In genomic region chr21:31205412-31205811, GRCh38 we compare ENCODE assay signal across 27 cellular contexts.
"Had no signal": no experiment of that assay in that cellular context is flagged by ENCODE, and none has a peak within 500 bp of the region (broad histone marks: within the 10 kb centered on the region; RNA-seq: fewer than 3 reads in every experiment).

No MANE protein-coding gene starts in this region.

- H3K4me1 Mint-ChIP-seq: immature natural killer cell, natural killer cell had no signal

- H3K4me3 Mint-ChIP-seq: immature natural killer cell; natural killer cell; stimulated activated memory B cell treated with anti-CD40 and anti-IgM and Interleukin-4, amounts not matched to agents 10 μg/mL and 1 μg/mL and 100 μg/mL, for 72 hours; stimulated activated naive CD8-positive, alpha-beta T cell treated with anti-CD3 and anti-CD28 coated beads, Interleukin-15, amount 100 ng/mL, for 72 hours had no signal

- H3K36me3 Mint-ChIP-seq: naive B cell; natural killer cell; stimulated activated memory B cell treated with anti-CD40 and anti-IgM and Interleukin-4, amounts not matched to agents 10 μg/mL and 1 μg/mL and 100 μg/mL, for 72 hours had no signal

- DNase-seq: hypothalamus; immature natural killer cell; kidney; left colon; left lung; lower lobe of right lung; mammary epithelial cell; mesenchymal stem cell; naive B cell; natural killer cell; ovary; right lobe of liver; stimulated activated CD4-positive, alpha-beta T cell treated with anti-CD3 and anti-CD28 coated beads, Interleukin-1b, Interleukin-23, amount 100 ng/mL, for 48 hours; stimulated activated CD4-positive, alpha-beta T cell treated with anti-CD3 and anti-CD28 coated beads, Interleukin-2, amount 100 ng/mL, for 48 hours; stimulated activated CD4-positive, alpha-beta T cell treated with anti-CD3 and anti-CD28 coated beads, Interleukin-4, amount 100 ng/mL, for 4 hours; stimulated activated CD8-positive, alpha-beta memory T cell treated with anti-CD3 and anti-CD28 coated beads, Interleukin-4, amount 100 ng/mL, for 48 hours; stimulated activated naive CD4-positive, alpha-beta T cell treated with Interleukin-2 at 50 U/mL for 16 hours; stimulated activated naive CD8-positive, alpha-beta T cell treated with anti-CD3 and anti-CD28 coated beads, Interleukin-15, amount 100 ng/mL, for 72 hours; substantia nigra; upper lobe of left lung had no signal

- H3K4me1 ChIP-seq: right atrium auricular region, right lobe of liver, vagina had no signal

- H3K27ac ChIP-seq: left lung, lower lobe of right lung, ovary, right atrium auricular region, right lobe of liver, tibial nerve, upper lobe of left lung, vagina had no signal

- FAIRE-seq: islet of Langerhans, kidney had no signal

- H3K27me3 Mint-ChIP-seq: naive B cell; progenitor cell of endocrine pancreas; stimulated activated memory B cell treated with anti-CD40 and anti-IgM and Interleukin-4, amounts not matched to agents 10 μg/mL and 1 μg/mL and 100 μg/mL, for 72 hours; stimulated activated naive CD8-positive, alpha-beta T cell treated with anti-CD3 and anti-CD28 coated beads, Interleukin-15, amount 100 ng/mL, for 72 hours had no signal

- H3K27ac Mint-ChIP-seq: immature natural killer cell; natural killer cell; progenitor cell of endocrine pancreas; stimulated activated memory B cell treated with anti-CD40 and anti-IgM and Interleukin-4, amounts not matched to agents 10 μg/mL and 1 μg/mL and 100 μg/mL, for 72 hours; stimulated activated naive CD8-positive, alpha-beta T cell treated with anti-CD3 and anti-CD28 coated beads, Interleukin-15, amount 100 ng/mL, for 72 hours had no signal

- H3K4me3 ChIP-seq: left lung, lower lobe of right lung, ovary, right atrium auricular region, right lobe of liver, smooth muscle cell, tibial nerve, upper lobe of left lung, vagina had no signal

- H3K9me3 Mint-ChIP-seq: immature natural killer cell; naive B cell; natural killer cell; stimulated activated memory B cell treated with anti-CD40 and anti-IgM and Interleukin-4, amounts not matched to agents 10 μg/mL and 1 μg/mL and 100 μg/mL, for 72 hours; stimulated activated naive CD8-positive, alpha-beta T cell treated with anti-CD3 and anti-CD28 coated beads, Interleukin-15, amount 100 ng/mL, for 72 hours had no signal

- H3K9me3 ChIP-seq: left lung, lower lobe of right lung, ovary, right atrium auricular region, right lobe of liver, tibial nerve, upper lobe of left lung, vagina had no signal

- H3K4me2 ChIP-seq: smooth muscle cell had no signal

- H3K36me3 ChIP-seq: left lung, lower lobe of right lung, ovary, right atrium auricular region, tibial nerve, upper lobe of left lung, vagina had no signal

- ATAC-seq: left colon; left lung; lower lobe of right lung; natural killer cell; right lobe of liver; stimulated activated memory B cell treated with anti-CD40 and anti-IgM and Interleukin-4, amounts not matched to agents 10 μg/mL and 1 μg/mL and 100 μg/mL, for 72 hours; stimulated activated naive CD8-positive, alpha-beta T cell treated with anti-CD3 and anti-CD28 coated beads, Interleukin-15, amount 100 ng/mL, for 72 hours had no signal

- H3K27me3 ChIP-seq: left lung, ovary, right atrium auricular region, right lobe of liver, tibial nerve, upper lobe of left lung, vagina had no signal
